ENCODE assay signal across 11 cellular contexts in the genomic region with DNA sequence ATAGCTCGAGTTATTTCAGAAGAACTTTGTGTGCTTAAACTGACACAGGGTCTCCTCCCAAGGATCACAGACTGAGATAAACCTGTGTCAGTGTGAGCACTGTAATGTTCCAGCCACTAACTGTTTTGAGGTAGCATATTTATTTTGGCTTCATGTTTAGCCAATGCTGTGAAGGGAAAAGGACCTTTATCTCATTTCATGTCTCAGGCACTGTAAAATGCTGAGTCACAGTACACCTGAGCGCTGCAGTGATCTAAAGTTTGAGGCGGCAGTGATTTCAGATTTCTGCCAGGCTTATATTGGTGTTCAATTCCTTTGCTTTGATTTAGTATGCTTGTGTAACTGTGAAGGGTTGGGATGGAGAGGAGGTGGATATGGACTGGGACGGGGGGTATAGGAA. TPM values are rescaled to one million over a fixed set of nuclear protein-coding genes. Genes with fewer than 3 reads are reported as not detected.
DNase-seq lines count a peak whose midpoint lies in the region; ATAC-seq and TF ChIP-seq lines count a peak whose summit lies in the region.
"Had no signal": no experiment of that assay in that cellular context is flagged by ENCODE, and none has a peak within 500 bp of the region (broad histone marks: within the 10 kb centered on the region; RNA-seq: fewer than 3 reads in every experiment).

No MANE protein-coding gene starts in this region.

- TF ChIP-seq CTCF in PC-9 (conservative IDR thresholded peaks at IDR 0.05) = no peak
- TF ChIP-seq CTCF in testis (IDR thresholded peaks at IDR 0.05) = no peak

- H3K79me2 ChIP-seq in PC-9 (ENCODE audit: low read depth) = peaks cover 31% of the 10 kb centered on the region

- H3K4me3 ChIP-seq in PC-9 = no peak overlapping the region
- H3K4me3 ChIP-seq in iPS-20b (ENCODE audit: low read length) = no peak overlapping the region
- no peak overlapping the region for H3K4me3 ChIP-seq in testis
- H3K4me3 ChIP-seq: lower lobe of right lung had no signal

- intact Hi-C loops in PC-9 (cut with micrococcal nuclease; ENCODE audit: unreplicated experiment) = loop anchor here (10.0 kb wide), 1 partner anchor 1268 kb away; a partner anchor contains a TSS
- intact Hi-C loops in testis (cut with DNase I; ENCODE audit: low total_unique reads) = no loop called here

- H3K27ac ChIP-seq in PC-9 (peak overlapping the region; percentile 80), iPS-20b (ENCODE audit: low read length) (no peak overlapping the region), testis (peak overlapping the region; percentile 9 to 44)
- H3K27ac ChIP-seq: lower lobe of right lung, neutrophil had no signal

- no peak overlapping the region for H3K4me3 Mint-ChIP-seq in activated naive CD4-positive, alpha-beta T cell treated with anti-CD3 and anti-CD28 coated beads, Interleukin-2, amount 10 ng/mL, durations not matched to agents 7 days and 5 days
- H3K4me3 Mint-ChIP-seq: activated CD8-positive, alpha-beta memory T cell treated with anti-CD3 and anti-CD28 coated beads, Interleukin-2, amount 10 ng/mL, durations not matched to agents 7 days and 5 days had no signal

- no TSS peak for BruUV-seq in PC-9 (replicated peaks; lab: Mats Ljungman, UMichigan)

- no peaks in the 10 kb centered on the region for H3K27me3 ChIP-seq in PC-9 (ENCODE audit: insufficient read depth, low read depth)
- no peaks in the 10 kb centered on the region for H3K27me3 ChIP-seq in iPS-20b (ENCODE audit: insufficient read depth, low read length)
- no peaks in the 10 kb centered on the region for H3K27me3 ChIP-seq in testis
- H3K27me3 ChIP-seq: neutrophil had no signal

- H2AFZ ChIP-seq in PC-9 = peak overlapping the region; percentile 24; the same call in 1 of the 2 replicates

- WGBS in testis, 2 donors = 55 to 65% methylated on average over 4 of the region's 4 CpGs

- TF ChIP-seq POLR2A in testis (IDR thresholded peaks at IDR 0.05) = no peak

- H3K4me2 ChIP-seq in PC-9 = peak overlapping the region; percentile 54

- H3K9me3 ChIP-seq in PC-9 (ENCODE audit: insufficient read depth, low read depth) = no peaks in the 10 kb centered on the region
- no peaks in the 10 kb centered on the region for H3K9me3 ChIP-seq in iPS-20b (ENCODE audit: insufficient read depth, low read depth, low read length)
- no peaks in the 10 kb centered on the region for H3K9me3 ChIP-seq in testis
- H3K9me3 ChIP-seq: lower lobe of right lung, neutrophil had no signal

- H3K9me3 Mint-ChIP-seq in activated naive CD4-positive, alpha-beta T cell treated with anti-CD3 and anti-CD28 coated beads, Interleukin-2, amount 10 ng/mL, durations not matched to agents 7 days and 5 days = no peaks in the 10 kb centered on the region

- no peak for DNase-seq in activated naive CD4-positive, alpha-beta T cell treated with anti-CD3 and anti-CD28 coated beads, Interleukin-2, amount 10 ng/mL, durations not matched to agents 7 days and 5 days
- no peak for DNase-seq in activated naive CD4-positive, alpha-beta T cell (lab: John Stamatoyannopoulos, UW)
- DNase-seq in PC-9 (peak; percentile 22 to 60), testis (no peak), Kasumi-1 (lab: John Stamatoyannopoulos, UW) (no peak)
- DNase-seq: activated CD8-positive, alpha-beta memory T cell treated with anti-CD3 and anti-CD28 coated beads, Interleukin-2, amount 10 ng/mL, durations not matched to agents 7 days and 5 days; lower lobe of right lung had no signal

- ATAC-seq in HG03521 (IDR thresholded peaks at IDR 0.05; ENCODE audit: unreplicated experiment) = no peak
- ATAC-seq in HG03280 (IDR thresholded peaks at IDR 0.05; ENCODE audit: unreplicated experiment) = no peak
- ATAC-seq: activated CD8-positive, alpha-beta memory T cell treated with anti-CD3 and anti-CD28 coated beads, Interleukin-2, amount 10 ng/mL, durations not matched to agents 7 days and 5 days; lower lobe of right lung had no signal

- peak overlapping the region; percentile 43; the same call in 1 of the 2 replicates for H3K9ac ChIP-seq in iPS-20b (ENCODE audit: low read depth, low read length)

- H3K4me1 Mint-ChIP-seq in activated naive CD4-positive, alpha-beta T cell treated with anti-CD3 and anti-CD28 coated beads, Interleukin-2, amount 10 ng/mL, durations not matched to agents 7 days and 5 days = peaks cover 37% of the 10 kb centered on the region

- peaks cover 12% of the 10 kb centered on the region for H4K20me1 ChIP-seq in PC-9 (ENCODE audit: insufficient read depth)

- POLR2A ChIA-PET in PC-9 (lab: Charles Lee; ENCODE audit: unreplicated experiment) = interaction anchor here (0.6 to 0.7 kb wide), 2 partner anchors 155 to 1341 kb away, joined by 7 read pairs; no protein-coding TSS in a partner anchor

- peaks cover 4% of the 10 kb centered on the region; the same call in 1 of the 2 replicates for H3K36me3 ChIP-seq in PC-9 (ENCODE audit: low read depth)
- peaks cover 5% of the 10 kb centered on the region; the same call in 1 of the 2 replicates for H3K36me3 ChIP-seq in iPS-20b (ENCODE audit: insufficient read depth, low read depth, low read length)
- no peaks in the 10 kb centered on the region for H3K36me3 ChIP-seq in testis (ENCODE audit: low read depth, missing control alignments)
- H3K36me3 ChIP-seq: neutrophil had no signal

- H3K9me2 ChIP-seq in PC-9 (ENCODE audit: insufficient read depth) = no peaks in the 10 kb centered on the region

- H3K27ac Mint-ChIP-seq in activated naive CD4-positive, alpha-beta T cell treated with anti-CD3 and anti-CD28 coated beads, Interleukin-2, amount 10 ng/mL, durations not matched to agents 7 days and 5 days = peak overlapping the region; percentile 29

- peaks cover 32% of the 10 kb centered on the region for H3F3A ChIP-seq in PC-9 (ENCODE audit: insufficient read depth, low read depth)

- peaks cover 35% of the 10 kb centered on the region for H3K4me1 ChIP-seq in PC-9 (replicated peaks; ENCODE audit: insufficient read depth)
- peaks cover 21% of the 10 kb centered on the region; the same call in 1 of the 2 replicates for H3K4me1 ChIP-seq in iPS-20b (ENCODE audit: insufficient read depth, low read length)
- peaks cover 25% of the 10 kb centered on the region for H3K4me1 ChIP-seq in testis

- no peaks in the 10 kb centered on the region for H3K27me3 Mint-ChIP-seq in activated naive CD4-positive, alpha-beta T cell treated with anti-CD3 and anti-CD28 coated beads, Interleukin-2, amount 10 ng/mL, durations not matched to agents 7 days and 5 days
- H3K27me3 Mint-ChIP-seq: activated CD8-positive, alpha-beta memory T cell treated with anti-CD3 and anti-CD28 coated beads, Interleukin-2, amount 10 ng/mL, durations not matched to agents 7 days and 5 days had no signal

- CTCF ChIA-PET in activated naive CD4-positive, alpha-beta T cell treated with anti-CD3 and anti-CD28 coated beads, Interleukin-2, amount 10 ng/mL, durations not matched to agents 7 days and 5 days (lab: Charles Lee) = no interaction called here
- CTCF ChIA-PET in PC-9 (lab: Charles Lee) = no interaction called here

- H3K36me3 Mint-ChIP-seq in activated naive CD4-positive, alpha-beta T cell treated with anti-CD3 and anti-CD28 coated beads, Interleukin-2, amount 10 ng/mL, durations not matched to agents 7 days and 5 days = peaks cover 7% of the 10 kb centered on the region

RNA-seq across cellular contexts. Expression of a gene that starts 3.1 kb away (rescaled TPM):
- total RNA-seq in PC-9 (2021) = 78.9 and 89.8 TPM in 2 replicates
- total RNA-seq in testis = 10 to 100 TPM; 51.5 to 68.4 TPM
- polyA plus RNA-seq in testis (ENCODE audit: insufficient read depth, low read depth, low replicate concordance) = 94.5 TPM

Comparison
In these comparisons a context has a peak if more than half of its experiments do, and no peak if none do; other contexts are left out.
1. DNase-seq: peak in PC-9 (2 of 2); none in activated naive CD4-positive, alpha-beta T cell treated with anti-CD3 and anti-CD28 coated beads, Interleukin-2, amount 10 ng/mL, durations not matched to agents 7 days and 5 days (single experiment), activated naive CD4-positive, alpha-beta T cell (0 of 4), testis (single experiment) and Kasumi-1 (0 of 2).